10 cellular contexts compared by ENCODE assay signal in genomic region chr17:71438631-71439146, GRCh38.
DNase-seq lines count a peak whose midpoint lies in the region; ATAC-seq, FAIRE-seq and TF ChIP-seq lines count a peak whose summit lies in the region.
"Had no signal": no experiment of that assay in that cellular context is flagged by ENCODE, and none has a peak within 500 bp of the region (broad histone marks: within the 10 kb centered on the region; RNA-seq: fewer than 3 reads in every experiment).

No MANE protein-coding gene starts in this region.

- H3K36me3 ChIP-seq in adipocyte (ENCODE audit: control insufficient read depth, insufficient read depth, low read length, severe bottlenecking) (no peaks in the 10 kb centered on the region), mucosa of descending colon (ENCODE audit: low read depth) (no peaks in the 10 kb centered on the region), small intestine (ENCODE audit: control insufficient read depth in 2 of 2, insufficient read depth in 2 of 2, low read length in 2 of 2) (no peaks in the 10 kb centered on the region)

- no peaks in the 10 kb centered on the region for H3K27me3 ChIP-seq in adipocyte (replicated peaks; ENCODE audit: control insufficient read depth, insufficient read depth, low read length)
- no peaks in the 10 kb centered on the region for H3K27me3 ChIP-seq in small intestine (ENCODE audit: control insufficient read depth in 2 of 2, insufficient read depth in 2 of 2, low read length in 2 of 2)

- no peak for FAIRE-seq in small intestine (lab: Jason Lieb, UNC)

- intact Hi-C loops in mucosa of descending colon (cut with DNase I, micrococcal nuclease): no loop called here

- 58 to 80% (median 65%) methylated on average over 5 of the region's 5 CpGs for WGBS in small intestine, 3 donors

- DNase-seq in DMS53 (lab: John Stamatoyannopoulos, UW): peak; percentile 96
- peak; percentile 64 for DNase-seq in NCI-H146 treated with DMSO at 0.1 percent for 48 hours (lab: John Stamatoyannopoulos, UW; ENCODE audit: unreplicated experiment)
- DNase-seq in adipocyte (ENCODE audit: low read depth): peak; percentile 89
- no peak for DNase-seq in mucosa of descending colon
- no peak for DNase-seq in AML-193 (lab: John Stamatoyannopoulos, UW)
- no peak for DNase-seq in small intestine
- DNase-seq: activated CD4-positive, CD25-positive, alpha-beta regulatory T cell treated with anti-CD3 and anti-CD28 coated beads, Interleukin-2, amount 50 U/mL, for 72 hours; right cardiac atrium had no signal

- H3K4me3 ChIP-seq in adipocyte (ENCODE audit: low read length) (no peak overlapping the region), mucosa of descending colon (no peak overlapping the region), small intestine (ENCODE audit: low read depth in 1 of 2, low read length in 2 of 2) (no peak overlapping the region)

- ATAC-seq in mucosa of descending colon: peak; percentile 17
- no peak for ATAC-seq in HG03432 (IDR thresholded peaks at IDR 0.05; ENCODE audit: unreplicated experiment)
- no peak for ATAC-seq in GM21381 (IDR thresholded peaks at IDR 0.05; ENCODE audit: unreplicated experiment)
- ATAC-seq: right cardiac atrium had no signal

- H3K27ac ChIP-seq in small intestine (ENCODE audit: low read depth in 1 of 2, low read length in 1 of 2): no peak overlapping the region

- no peak for TF ChIP-seq CTCF in mucosa of descending colon (IDR thresholded peaks at IDR 0.05)

- peak overlapping the region; percentile 36 for H3K9ac ChIP-seq in adipocyte (ENCODE audit: low read length)

- H3K9me3 ChIP-seq in adipocyte (ENCODE audit: control insufficient read depth, low read length): no peaks in the 10 kb centered on the region
- H3K9me3 ChIP-seq in mucosa of descending colon: no peaks in the 10 kb centered on the region
- no peaks in the 10 kb centered on the region for H3K9me3 ChIP-seq in small intestine (ENCODE audit: control insufficient read depth, low read depth)

- H3K4me1 ChIP-seq in adipocyte (ENCODE audit: control insufficient read depth, insufficient read depth, low read length): peaks cover 28% of the 10 kb centered on the region
- no peaks in the 10 kb centered on the region for H3K4me1 ChIP-seq in mucosa of descending colon (ENCODE audit: low read depth)
- no peaks in the 10 kb centered on the region for H3K4me1 ChIP-seq in small intestine (ENCODE audit: control insufficient read depth in 2 of 2, insufficient read depth in 1 of 2, low read depth in 1 of 2, low read length in 1 of 2)

Comparison
In these comparisons a context has a peak if more than half of its experiments do, and no peak if none do; other contexts are left out.
1. DNase-seq: peak in DMS53 (single experiment), NCI-H146 treated with DMSO at 0.1 percent for 48 hours (single experiment) and adipocyte (single experiment); none in mucosa of descending colon (0 of 3), AML-193 (0 of 2) and small intestine (single experiment).